5 cellular contexts compared by ENCODE assay signal in genomic region chr7:135320953-135321352, GRCh38.
A peak's percentile ranks its signal among the peaks of the same experiment; 100 is the strongest.
DNase-seq lines count a peak whose midpoint lies in the region; TF ChIP-seq lines count a peak whose summit lies in the region.
"Not testable (repeated sequence)": the region's sequence is repeated elsewhere in the genome, so short reads cannot be mapped to it uniquely, and the experiment has no call there.

No MANE protein-coding gene starts in this region.

- not testable (repeated sequence) for H3K36me3 ChIP-seq in SK-N-SH (replicated peaks in 1 of 2; ENCODE audit: control insufficient read depth in 1 of 2, insufficient read depth in 2 of 2, low read length in 1 of 2); vagina

- H3K27ac Mint-ChIP-seq in brain: peak overlapping the region; percentile 33 to 94 (median 75)

- intact Hi-C loops in posterior vena cava (cut with DNase I); vagina (cut with DNase I): not testable (repeated sequence)

- H3K27me3 Mint-ChIP-seq in brain: not testable (repeated sequence)

- H3K4me1 ChIP-seq in SK-N-SH (ENCODE audit: control insufficient read depth in 1 of 2, insufficient read depth in 2 of 2, low read depth in 1 of 2, low read length in 1 of 2): peaks cover 0 to 38% of the 10 kb centered on the region in 2 experiments; a peak in 2 of 4 replicates
- not testable (repeated sequence) for H3K4me1 ChIP-seq in vagina

- not testable (repeated sequence) for H3K4me3 Mint-ChIP-seq in brain

- TF ChIP-seq RAD21 in SK-N-SH (IDR thresholded peaks at IDR 0.05; ENCODE audit: low read length): not testable (repeated sequence)

- H3K4me3 ChIP-seq in SK-N-SH (ENCODE audit: low read depth in 2 of 2, low read length in 1 of 2); vagina: not testable (repeated sequence)

- not testable (repeated sequence) for DNase-seq in RWPE1 (ENCODE audit: low spot score); SK-N-SH; vagina (ENCODE audit: extremely low spot score in 2 of 2)
- peak; percentile 54 for DNase-seq in posterior vena cava (ENCODE audit: low spot score)

- not testable (repeated sequence) for H3K9ac ChIP-seq in SK-N-SH

- peak overlapping the region; percentile 62; the same call in 1 of the 2 replicates for H3K27ac ChIP-seq in RWPE1
- peak overlapping the region; percentile 0 to 89; a peak in 3 of 4 replicates for H3K27ac ChIP-seq in SK-N-SH (ENCODE audit: low read depth in 2 of 2, low read length in 1 of 2)
- H3K27ac ChIP-seq in vagina: peak overlapping the region; percentile 35

- not testable (repeated sequence) for H3K9me3 ChIP-seq in SK-N-SH, vagina

- H3K4me2 ChIP-seq in SK-N-SH: not testable (repeated sequence)

- not testable (repeated sequence) for H3K9me2 ChIP-seq in SK-N-SH

- H2AFZ ChIP-seq in SK-N-SH (ENCODE audit: low read depth): not testable (repeated sequence)

- 85% methylated on average over 6 of the region's 6 CpGs for WGBS in SK-N-SH (ENCODE audit: low lambda C conversion rate)

- TF ChIP-seq CTCF in RWPE1 (conservative IDR thresholded peaks at IDR 0.05; ENCODE audit: low read depth); SK-N-SH (IDR thresholded peaks at IDR 0.05); brain (conservative IDR thresholded peaks at IDR 0.05); vagina (IDR thresholded peaks at IDR 0.05): not testable (repeated sequence)

- not testable (repeated sequence) for H3K79me2 ChIP-seq in SK-N-SH (ENCODE audit: insufficient read depth)

- peaks cover 62% of the 10 kb centered on the region for H3K4me1 Mint-ChIP-seq in brain

- not testable (repeated sequence) for TF ChIP-seq EP300 in SK-N-SH (IDR thresholded peaks at IDR 0.05; ENCODE audit: borderline replicate concordance in 1 of 2, low read depth in 1 of 2, low read length in 1 of 2)

- H3K36me3 Mint-ChIP-seq in brain: not testable (repeated sequence)

- not testable (repeated sequence) for H3K9me3 Mint-ChIP-seq in brain

- CTCF ChIA-PET in RWPE1 (lab: Yijun Ruan, JAX): not testable (repeated sequence)
- CTCF ChIA-PET in SK-N-SH (lab: Yijun Ruan, JAX): interaction anchor here (0.8 to 8.3 kb wide), 9 partner anchors 13 to 324 kb away, joined by 3 to 108 read pairs (median 7); no protein-coding TSS in a partner anchor

- not testable (repeated sequence) for H4K20me1 ChIP-seq in SK-N-SH (ENCODE audit: insufficient read depth)

- H3F3A ChIP-seq in SK-N-SH (replicated peaks; ENCODE audit: insufficient read depth): not testable (repeated sequence)

- not testable (repeated sequence) for H3K27me3 ChIP-seq in SK-N-SH (ENCODE audit: insufficient read depth); vagina

- POLR2A ChIA-PET in RWPE1 (lab: Yijun Ruan, JAX; ENCODE audit: low non-redundant PET): not testable (repeated sequence)
- POLR2A ChIA-PET in SK-N-SH (lab: Yijun Ruan, JAX): interaction anchor here (1.2 to 2.4 kb wide), 2 partner anchors 10 to 15 kb away, joined by 5 to 8 read pairs; no protein-coding TSS in a partner anchor

- TF ChIP-seq POLR2A in vagina (IDR thresholded peaks at IDR 0.05): not testable (repeated sequence)
